ENCODE assay signal across 8 cellular contexts in genomic region chr5:66828551-66829421, GRCh38.
A peak's percentile ranks its signal among the peaks of the same experiment; 100 is the strongest.
DNase-seq lines count a peak whose midpoint lies in the region; ATAC-seq and TF ChIP-seq lines count a peak whose summit lies in the region.

No MANE protein-coding gene starts in this region.

- TF ChIP-seq CTCF in LNCaP clone FGC (IDR thresholded peaks at IDR 0.05; ENCODE audit: control insufficient read depth, extremely low read depth, insufficient read depth) (no peak), activated B cell treated with CpG ODN at 0.5 μM for 24 hours (IDR thresholded peaks at IDR 0.05) (no peak), chondrocyte (IDR thresholded peaks at IDR 0.05) (no peak)

- no peaks in the 10 kb centered on the region for H3K36me3 ChIP-seq in skeletal muscle tissue (ENCODE audit: control insufficient read depth in 3 of 3, insufficient read depth in 3 of 3, low read length in 3 of 3)

- H3K9me3 Mint-ChIP-seq in activated B cell treated with CpG ODN at 0.5 μM for 24 hours: no peaks in the 10 kb centered on the region
- H3K9me3 Mint-ChIP-seq in chondrocyte (ENCODE audit: low read depth): no peaks in the 10 kb centered on the region

- intact Hi-C loops in activated B cell treated with CpG ODN at 0.5 μM for 24 hours (cut with micrococcal nuclease): loop anchor here (1.0 to 5.0 kb wide), 2 partner anchors 12 to 394 kb away; no protein-coding TSS in a partner anchor

- H3K36me3 Mint-ChIP-seq in activated B cell treated with CpG ODN at 0.5 μM for 24 hours (ENCODE audit: low read depth): no peaks in the 10 kb centered on the region
- no peaks in the 10 kb centered on the region for H3K36me3 Mint-ChIP-seq in chondrocyte (ENCODE audit: low read depth)

- POLR2A ChIA-PET in activated B cell treated with CpG ODN at 0.5 μM for 24 hours (lab: Charles Lee): interaction anchor here (0.7 to 1.6 kb wide), 2 partner anchors 10 to 12 kb away, joined by 3 to 6 read pairs; no protein-coding TSS in a partner anchor

- CTCF ChIA-PET in activated B cell treated with CpG ODN at 0.5 μM for 24 hours (lab: Charles Lee): interaction anchor here (0.8 to 1.4 kb wide), 4 partner anchors 9 to 522 kb away, joined by 3 to 4 read pairs (median 3); no protein-coding TSS in a partner anchor

- H3K9me3 ChIP-seq in skeletal muscle tissue (ENCODE audit: control insufficient read depth in 3 of 3, low read length in 3 of 3): no peaks in the 10 kb centered on the region

- ATAC-seq in GM19372 (IDR thresholded peaks at IDR 0.05; ENCODE audit: low read depth, unreplicated experiment): peak; percentile 87
- ATAC-seq in activated B cell treated with CpG ODN at 0.5 μM for 24 hours (ENCODE audit: low read depth): peak; percentile 91

- peak; percentile 73 for DNase-seq in AG08395 (ENCODE audit: low spot score)
- no peak for DNase-seq in LNCaP clone FGC (ENCODE audit: low read depth)
- no peak for DNase-seq in activated B cell treated with CpG ODN at 0.5 μM for 24 hours
- DNase-seq in chondrocyte (ENCODE audit: low spot score): no peak
- DNase-seq in iris pigment epithelial cell (ENCODE audit: low read depth): peak; percentile 83
- no peak for DNase-seq in cortex of kidney (lab: John Stamatoyannopoulos, UW)

- H3K27me3 ChIP-seq in skeletal muscle tissue (ENCODE audit: control insufficient read depth in 3 of 3, insufficient read depth in 3 of 3, low read length in 3 of 3): no peaks in the 10 kb centered on the region

- H3K4me3 ChIP-seq in LNCaP clone FGC (ENCODE audit: low read depth, low read length): peak overlapping the region; percentile 32
- peak overlapping the region; percentile 44 to 78 (median 74) for H3K4me3 ChIP-seq in skeletal muscle tissue (ENCODE audit: low read length in 3 of 3)

- peaks cover 3 to 14% (median 4%) of the 10 kb centered on the region in 3 donors for H3K4me1 ChIP-seq in skeletal muscle tissue (ENCODE audit: control insufficient read depth in 3 of 3, insufficient read depth in 3 of 3, low read length in 3 of 3)

- H3K27me3 Mint-ChIP-seq in activated B cell treated with CpG ODN at 0.5 μM for 24 hours: peaks cover 29% of the 10 kb centered on the region
- H3K27me3 Mint-ChIP-seq in chondrocyte (ENCODE audit: low read depth): peaks cover 14% of the 10 kb centered on the region

- H3K27ac Mint-ChIP-seq in activated B cell treated with CpG ODN at 0.5 μM for 24 hours (peak overlapping the region; percentile 21), chondrocyte (ENCODE audit: unreplicated experiment) (peak overlapping the region; percentile 90)

- peaks cover 20% of the 10 kb centered on the region for H3K4me1 Mint-ChIP-seq in activated B cell treated with CpG ODN at 0.5 μM for 24 hours
- H3K4me1 Mint-ChIP-seq in chondrocyte (ENCODE audit: low read depth): peaks cover 26% of the 10 kb centered on the region

- H3K27ac ChIP-seq in skeletal muscle tissue (ENCODE audit: low read depth, low read length): peak overlapping the region; percentile 57

- peak overlapping the region; percentile 80 for H3K4me3 Mint-ChIP-seq in activated B cell treated with CpG ODN at 0.5 μM for 24 hours
- H3K4me3 Mint-ChIP-seq in chondrocyte (ENCODE audit: unreplicated experiment): peak overlapping the region; percentile 85

- H3K9ac ChIP-seq in skeletal muscle tissue (ENCODE audit: low read depth in 1 of 3, low read length in 3 of 3): peak overlapping the region; percentile 20 to 68 (median 34)

Comparison
In these comparisons a context has a peak if more than half of its experiments do, and no peak if none do; other contexts are left out.
1. DNase-seq: peak in AG08395 (single experiment) and iris pigment epithelial cell (single experiment); none in LNCaP clone FGC (single experiment), activated B cell treated with CpG ODN at 0.5 μM for 24 hours (single experiment), chondrocyte (single experiment) and cortex of kidney (single experiment).